Comparison of ENCODE assay signal across 9 cellular contexts in genomic region chr10:89954787-89955566, GRCh38.
A peak's percentile ranks its signal among the peaks of the same experiment; 100 is the strongest.
DNase-seq lines count a peak whose midpoint lies in the region; ATAC-seq and TF ChIP-seq lines count a peak whose summit lies in the region.
"Had no signal": no experiment of that assay in that cellular context is flagged by ENCODE, and none has a peak within 500 bp of the region (broad histone marks: within the 10 kb centered on the region; RNA-seq: fewer than 3 reads in every experiment).

No MANE protein-coding gene starts in this region.

- H2AFZ ChIP-seq in HCT116 (ENCODE audit: low read depth, low read length, poor library complexity, severe bottlenecking) (peak overlapping the region; percentile 58), neural cell (ENCODE audit: low read depth, low read length) (no peak overlapping the region)

- no peaks in the 10 kb centered on the region for H3K36me3 Mint-ChIP-seq in activated B cell treated with CpG ODN at 0.5 μM for 24 hours (ENCODE audit: low read depth)

- CTCF ChIA-PET in HCT116 (lab: Charles Lee), result no interaction called here
- CTCF ChIA-PET in activated B cell treated with CpG ODN at 0.5 μM for 24 hours (lab: Charles Lee), result interaction anchor here (1.7 to 1.9 kb wide), 2 partner anchors 11 to 182 kb away, joined by 5 read pairs; no protein-coding TSS in a partner anchor

- intact Hi-C loops in HCT116 (cut with micrococcal nuclease) (loop anchor here (2.0 to 10.0 kb wide), 3 partner anchors 192 to 900 kb away; partner anchors contain the start of gene HTR7), activated B cell treated with CpG ODN at 0.5 μM for 24 hours (cut with micrococcal nuclease) (loop anchor here (1.0 to 5.0 kb wide), 7 partner anchors 68 to 907 kb away; no protein-coding TSS in a partner anchor)

- no peak overlapping the region for H3K4me2 ChIP-seq in HCT116 (ENCODE audit: low read length)
- H3K4me2 ChIP-seq in neural cell (ENCODE audit: low read length), result no peak overlapping the region

- H3K27me3 Mint-ChIP-seq in activated B cell treated with CpG ODN at 0.5 μM for 24 hours, result no peaks in the 10 kb centered on the region

- H3F3A ChIP-seq in neural cell (ENCODE audit: insufficient read depth, low read length, poor library complexity, severe bottlenecking), result no peaks in the 10 kb centered on the region

- H4K20me1 ChIP-seq in HCT116 (ENCODE audit: insufficient read depth) (no peaks in the 10 kb centered on the region), neural cell (ENCODE audit: insufficient read depth) (no peaks in the 10 kb centered on the region)

- no TSS peak for BruUV-seq in HCT116 (replicated peaks; lab: Mats Ljungman, UMichigan)

- H3K27ac ChIP-seq in HCT116 (ENCODE audit: low read depth, low read length) (peak overlapping the region; percentile 31; the same call in 1 of the 2 replicates), neural cell (ENCODE audit: low read length) (no peak overlapping the region)

- peaks cover 2% of the 10 kb centered on the region for H3K9me3 Mint-ChIP-seq in activated B cell treated with CpG ODN at 0.5 μM for 24 hours
- H3K9me3 Mint-ChIP-seq: activated T-helper 1 cell treated with anti-CD3 and anti-CD28 coated beads, Interleukin-12 subunit alpha, Interleukin-12 subunit beta, Interleukin-2, Interleukin-4 antibody, amounts not matched to agents 30 ng/mL and 10 ng/mL and 1 ng/mL, durations not matched to agents 14 hours and 24 hours and 36 hours; nephron progenitor cell had no signal

- ATAC-seq in HCT116, result no peak
- ATAC-seq in activated B cell treated with CpG ODN at 0.5 μM for 24 hours (ENCODE audit: low read depth), result no peak

- no peak overlapping the region for H3K4me3 Mint-ChIP-seq in activated B cell treated with CpG ODN at 0.5 μM for 24 hours
- H3K4me3 Mint-ChIP-seq: activated T-helper 1 cell treated with anti-CD3 and anti-CD28 coated beads, Interleukin-12 subunit alpha, Interleukin-12 subunit beta, Interleukin-2, Interleukin-4 antibody, amounts not matched to agents 30 ng/mL and 10 ng/mL and 1 ng/mL, durations not matched to agents 14 hours and 24 hours and 36 hours; nephron progenitor cell had no signal

- TF ChIP-seq EP300 in neural cell (conservative IDR thresholded peaks at IDR 0.05; ENCODE audit: poor library complexity, severe bottlenecking), result no peak

- H3K9ac ChIP-seq in HCT116 (ENCODE audit: low read length), result no peak overlapping the region
- H3K9ac ChIP-seq in neural cell (ENCODE audit: low read length), result no peak overlapping the region

- peak; percentile 59 for TF ChIP-seq RAD21 in HCT116 (IDR thresholded peaks at IDR 0.05; ENCODE audit: low read depth)
- TF ChIP-seq RAD21 in neural cell (conservative IDR thresholded peaks at IDR 0.05), result peak; percentile 56

- no peaks in the 10 kb centered on the region for H3K9me3 ChIP-seq in HCT116 (ENCODE audit: control insufficient read depth in 1 of 2, insufficient read depth in 1 of 2, low read depth in 1 of 2, low read length in 2 of 2)
- no peaks in the 10 kb centered on the region for H3K9me3 ChIP-seq in neural cell (ENCODE audit: low read length)

- TF ChIP-seq CTCF in HCT116 (IDR thresholded peaks at IDR 0.05 in 2 of 3, conservative IDR thresholded peaks at IDR 0.05 in 1 of 3; ENCODE audit: borderline replicate concordance in 1 of 3, insufficient read depth in 1 of 3, low read depth in 2 of 3, low read length in 2 of 3) (peak; percentile 18 to 64 (median 37); a peak in 4 of 6 replicates), activated B cell treated with CpG ODN at 0.5 μM for 24 hours (IDR thresholded peaks at IDR 0.05) (peak; percentile 35), neural cell (IDR thresholded peaks at IDR 0.05; ENCODE audit: poor library complexity, severe bottlenecking) (peak; percentile 61)

- no peak for TF ChIP-seq POLR2A in HCT116 (IDR thresholded peaks at IDR 0.05; ENCODE audit: borderline replicate concordance, extremely low read depth, insufficient read depth, insufficient read length)

- peaks cover 10% of the 10 kb centered on the region for H3K4me1 Mint-ChIP-seq in activated B cell treated with CpG ODN at 0.5 μM for 24 hours

- H3K79me2 ChIP-seq in HCT116 (ENCODE audit: insufficient read depth, low read length), result no peaks in the 10 kb centered on the region
- no peaks in the 10 kb centered on the region for H3K79me2 ChIP-seq in neural cell (replicated peaks; ENCODE audit: insufficient read depth, low read length)

- RAD21 ChIA-PET in HCT116 (lab: Charles Lee; ENCODE audit: low non-redundant PET in 1 of 2, low total read pairs in 2 of 2, uncharacterized antibody in 2 of 2, unreplicated experiment in 2 of 2), result no interaction called here

- DNase-seq in DMS53 treated with DMSO at 0.1 percent for 48 hours (lab: John Stamatoyannopoulos, UW; ENCODE audit: unreplicated experiment), result peak; percentile 26
- no peak for DNase-seq in HCT116 (ENCODE audit: low read depth, low spot score)
- DNase-seq in activated B cell treated with CpG ODN at 0.5 μM for 24 hours, result no peak
- DNase-seq in cerebellum (ENCODE audit: low spot score), result no peak
- no peak for DNase-seq in activated CD4-positive, alpha-beta T cell treated with anti-CD3 and anti-CD28 coated beads, Interleukin-2, amount 50 U/mL, for 4 hours
- DNase-seq in SKM-1 treated with dmso at 0.1 percent for 144 hours (lab: John Stamatoyannopoulos, UW; ENCODE audit: unreplicated experiment), result no peak
- DNase-seq: nephron progenitor cell had no signal

- H3K36me3 ChIP-seq in HCT116 (ENCODE audit: control insufficient read depth in 1 of 2, insufficient read depth in 2 of 2, low read length in 2 of 2) (0 out of 4 replicates have a peak, but pooled peaks cover 0 to under 1% of the 10 kb centered on the region in 2 experiments), neural cell (ENCODE audit: insufficient read depth, low read length) (no peaks in the 10 kb centered on the region)

- H3K4me3 ChIP-seq in HCT116 (replicated peaks in 1 of 2; ENCODE audit: low read depth in 1 of 2, low read length in 2 of 2) (no peak overlapping the region), neural cell (ENCODE audit: low read length) (no peak overlapping the region)

- POLR2A ChIA-PET in HCT116 (lab: Charles Lee), result no interaction called here
- POLR2A ChIA-PET in activated B cell treated with CpG ODN at 0.5 μM for 24 hours (lab: Charles Lee), result no interaction called here

- H3K9me2 ChIP-seq in HCT116 (ENCODE audit: insufficient read depth), result no peaks in the 10 kb centered on the region
- no peaks in the 10 kb centered on the region for H3K9me2 ChIP-seq in neural cell (ENCODE audit: insufficient read depth, low read length)

- no peak overlapping the region for H3K27ac Mint-ChIP-seq in activated B cell treated with CpG ODN at 0.5 μM for 24 hours
- H3K27ac Mint-ChIP-seq: activated T-helper 1 cell treated with anti-CD3 and anti-CD28 coated beads, Interleukin-12 subunit alpha, Interleukin-12 subunit beta, Interleukin-2, Interleukin-4 antibody, amounts not matched to agents 30 ng/mL and 10 ng/mL and 1 ng/mL, durations not matched to agents 14 hours and 24 hours and 36 hours; nephron progenitor cell had no signal

- peaks cover 0 to 7% of the 10 kb centered on the region in 2 experiments; a peak in 2 of 4 replicates for H3K4me1 ChIP-seq in HCT116 (ENCODE audit: control insufficient read depth in 1 of 2, insufficient read depth in 2 of 2, low read length in 2 of 2)

- H3K27me3 ChIP-seq in HCT116 (ENCODE audit: insufficient read depth, low read length) (no peaks in the 10 kb centered on the region), neural cell (ENCODE audit: insufficient read depth, low read depth, low read length) (no peaks in the 10 kb centered on the region)

TF ChIP-seq in HCT116, 20 proteins besides CTCF, POLR2A, EP300 and RAD21 (continues in another document):
- TF ChIP-seq JUND (IDR thresholded peaks at IDR 0.05), result no peak

TF ChIP-seq in neural cell, 6 proteins besides CTCF, POLR2A, EP300 and RAD21:
- TF ChIP-seq SMC3 (conservative IDR thresholded peaks at IDR 0.05; ENCODE audit: poor library complexity) (peak; percentile 65), REST (IDR thresholded peaks at IDR 0.05; ENCODE audit: borderline replicate concordance) (no peak)
